13 cellular contexts compared by ENCODE assay signal in the genomic region with DNA sequence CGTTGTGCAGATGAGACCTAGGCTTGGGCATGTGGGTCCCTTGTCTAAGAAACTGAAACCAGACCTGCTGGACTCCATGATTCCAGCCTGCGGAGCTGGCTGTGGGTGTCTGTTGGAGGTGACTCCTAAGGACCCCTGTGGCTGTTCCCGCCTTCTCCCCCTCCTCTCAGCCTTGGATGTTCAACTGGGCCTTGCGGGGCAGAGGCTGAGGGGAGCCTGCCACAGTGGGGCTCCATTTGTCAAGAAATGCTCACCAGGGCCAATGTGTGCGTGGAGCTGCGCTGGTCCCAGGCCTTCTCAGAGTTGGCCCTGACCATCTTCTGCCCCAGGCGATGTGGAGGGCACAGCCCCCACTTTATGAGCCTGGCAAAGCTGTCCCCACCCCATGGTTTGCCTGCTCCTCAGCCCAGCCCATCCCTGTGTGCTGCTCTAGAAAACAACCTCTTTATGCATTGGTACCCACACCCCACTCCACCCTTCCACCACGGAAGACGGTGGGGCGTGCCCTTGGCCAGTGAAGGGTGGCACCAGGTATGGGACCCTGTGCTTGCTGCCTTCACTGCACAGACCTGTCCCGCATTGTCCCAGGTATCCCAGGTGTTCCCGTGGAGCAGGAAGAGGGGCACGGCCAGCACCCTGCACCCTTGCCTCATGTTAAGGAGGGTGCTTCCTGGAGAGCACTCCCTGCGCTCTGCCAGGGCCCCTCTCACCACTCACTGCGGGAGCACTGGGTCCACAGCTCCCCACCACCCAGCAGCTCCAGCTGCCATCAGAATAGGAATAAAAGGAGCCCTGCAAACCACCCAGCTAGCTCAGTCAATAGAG. TPM values are rescaled to one million over a fixed set of nuclear protein-coding genes. Genes with fewer than 3 reads are reported as not detected.
DNase-seq lines count a peak whose midpoint lies in the region; ATAC-seq and TF ChIP-seq lines count a peak whose summit lies in the region.
"Had no signal": no experiment of that assay in that cellular context is flagged by ENCODE, and none has a peak within 500 bp of the region (broad histone marks: within the 10 kb centered on the region; RNA-seq: fewer than 3 reads in every experiment).

No MANE protein-coding gene starts in this region.

- intact Hi-C loops in mucosa of descending colon (cut with DNase I, micrococcal nuclease), result loop anchor here in 1 of 2 donors (10.0 kb wide), 1 partner anchor 71 kb away; no protein-coding TSS in a partner anchor

- H3K9me3 ChIP-seq in mucosa of descending colon, result no peaks in the 10 kb centered on the region

- H3K27ac ChIP-seq in 22Rv1, result 0 out of 2 replicates have a peak overlapping the region, but pooled peaks have one; percentile 48
- no peak overlapping the region for H3K27ac ChIP-seq in caudate nucleus (ENCODE audit: low read depth, low read length)

- TF ChIP-seq CTCF in 22Rv1 (IDR thresholded peaks at IDR 0.05) (no peak), chondrocyte (IDR thresholded peaks at IDR 0.05) (no peak), mucosa of descending colon (IDR thresholded peaks at IDR 0.05) (no peak)

- H3K36me3 Mint-ChIP-seq in chondrocyte (ENCODE audit: low read depth), result peaks cover 11% of the 10 kb centered on the region
- H3K36me3 Mint-ChIP-seq: activated naive CD8-positive, alpha-beta T cell treated with anti-CD3 and anti-CD28 coated beads, Interleukin-2, amount 10 ng/mL, durations not matched to agents 7 days and 5 days had no signal

- H3K27me3 Mint-ChIP-seq in chondrocyte (ENCODE audit: low read depth), result no peaks in the 10 kb centered on the region

- H3K4me3 Mint-ChIP-seq in chondrocyte (ENCODE audit: unreplicated experiment), result no peak overlapping the region
- H3K4me3 Mint-ChIP-seq: activated CD4-positive, alpha-beta T cell treated with anti-CD3 and anti-CD28 coated beads, Interleukin-2, amount 10 ng/mL, durations not matched to agents 24 days and 14 days; activated naive CD8-positive, alpha-beta T cell treated with anti-CD3 and anti-CD28 coated beads, Interleukin-2, amount 10 ng/mL, durations not matched to agents 7 days and 5 days had no signal

- peaks cover 21% of the 10 kb centered on the region for H3K4me1 Mint-ChIP-seq in chondrocyte (ENCODE audit: low read depth)

- H3K4me3 ChIP-seq in H7 (ENCODE audit: insufficient read depth, low read depth, low read length) (no peak overlapping the region), mucosa of descending colon (no peak overlapping the region)

- H3K4me1 ChIP-seq in mucosa of descending colon (ENCODE audit: low read depth), result peaks cover 36% of the 10 kb centered on the region

- peak; percentile 48 for ATAC-seq in mucosa of descending colon
- no peak for ATAC-seq in GM21381 (IDR thresholded peaks at IDR 0.05; ENCODE audit: unreplicated experiment)

- peak; percentile 54 for DNase-seq in H7
- DNase-seq in chondrocyte (ENCODE audit: low spot score), result peak; percentile 72
- peak; percentile 80 to 82 (median 81) for DNase-seq in mucosa of descending colon
- no peak for DNase-seq in NCI-H1930 (lab: John Stamatoyannopoulos, UW)
- no peak for DNase-seq in NCI-H2081 (lab: John Stamatoyannopoulos, UW)
- no peak for DNase-seq in caudate nucleus (lab: John Stamatoyannopoulos, UW)
- DNase-seq: activated CD4-positive, alpha-beta T cell treated with anti-CD3 and anti-CD28 coated beads, Interleukin-2, amount 10 ng/mL, durations not matched to agents 24 days and 14 days; activated naive CD8-positive, alpha-beta T cell treated with anti-CD3 and anti-CD28 coated beads, Interleukin-2, amount 10 ng/mL, durations not matched to agents 7 days and 5 days; activated T-cell treated with anti-CD3 and anti-CD28 coated beads for 4 hours; T-helper 9 cell had no signal

- peaks cover 9% of the 10 kb centered on the region for H3K9me3 Mint-ChIP-seq in chondrocyte (ENCODE audit: low read depth)

- no peaks in the 10 kb centered on the region; the same call in 1 of the 2 replicates for H3K27me3 ChIP-seq in H7 (ENCODE audit: control insufficient read depth, insufficient read depth, low read length)

- no peak overlapping the region for H3K27ac Mint-ChIP-seq in chondrocyte (ENCODE audit: unreplicated experiment)
- H3K27ac Mint-ChIP-seq: activated CD4-positive, alpha-beta T cell treated with anti-CD3 and anti-CD28 coated beads, Interleukin-2, amount 10 ng/mL, durations not matched to agents 24 days and 14 days; activated naive CD8-positive, alpha-beta T cell treated with anti-CD3 and anti-CD28 coated beads, Interleukin-2, amount 10 ng/mL, durations not matched to agents 7 days and 5 days had no signal

- H3K36me3 ChIP-seq in H7 (replicated peaks; ENCODE audit: control insufficient read depth, insufficient read depth, low read length) (no peaks in the 10 kb centered on the region), mucosa of descending colon (ENCODE audit: low read depth) (no peaks in the 10 kb centered on the region)

RNA-seq across cellular contexts. Expression of gene MESP2, which starts 7.9 kb away (rescaled TPM):
- total RNA-seq in H7 (2014; rRNA removed; shearing (Covaris generic)), result 2.0 TPM in 2 replicates
- total RNA-seq in chondrocyte, result 0.25 to 0.51 TPM (median 0.36 TPM) in 3 replicates
- 1 to 10 TPM in 2 of 3 donors, under 1 TPM in 1; 0.79 to 4.7 (median 1.2) TPM for total RNA-seq in mucosa of descending colon
- total RNA-seq: activated CD4-positive, alpha-beta T cell treated with anti-CD3 and anti-CD28 coated beads, Interleukin-2, amount 10 ng/mL, durations not matched to agents 24 days and 14 days; activated naive CD8-positive, alpha-beta T cell treated with anti-CD3 and anti-CD28 coated beads, Interleukin-2, amount 10 ng/mL, durations not matched to agents 7 days and 5 days; temporal lobe had no signal

RNA-seq across cellular contexts. Expression of gene ANPEP, which starts 30.6 kb away (rescaled TPM):
- 3.3 and 6.7 TPM in 2 replicates for total RNA-seq in H7 (2014; rRNA removed; shearing (Covaris generic))
- total RNA-seq in chondrocyte (46.5 to 64.9 TPM (median 48.1 TPM) in 3 replicates), mucosa of descending colon (1,000 to 10,000 TPM in 1 of 3 donors, 100 to 1,000 TPM in 2; 270 to 1,014 (median 289) TPM)

RNA-seq across cellular contexts. Expression of gene MESP1, which starts 33.0 kb away (rescaled TPM):
- total RNA-seq in H7 (2014; rRNA removed; shearing (Covaris generic)), result 1.6 and 2.6 TPM in 2 replicates
- total RNA-seq in chondrocyte, result 0.97 to 2.7 TPM (median 2.1 TPM) in 3 replicates
- 10 to 100 TPM in 1 of 3 donors, 1 to 10 TPM in 2; 4.6 to 10.2 (median 8.5) TPM for total RNA-seq in mucosa of descending colon

Comparison
In these comparisons a context has a peak if more than half of its experiments do, and no peak if none do; other contexts are left out.
1. DNase-seq: peak in H7 (single experiment), chondrocyte (single experiment) and mucosa of descending colon (3 of 3); none in NCI-H1930 (0 of 2), NCI-H2081 (0 of 2) and caudate nucleus (0 of 61).